In genomic region chr15:70789213-70789612, GRCh38 we compare ENCODE assay signal across 1 cellular context.
A peak's percentile ranks its signal among the peaks of the same experiment; 100 is the strongest.
TF ChIP-seq lines count a peak whose summit lies in the region.

No MANE protein-coding gene starts in this region.

TF ChIP-seq in HEK293, 187 proteins besides CTCF, POLR2A, EP300 and RAD21 (continued from another document):
- TF ChIP-seq ZBTB44 (tag by site-specific recombination; IDR thresholded peaks at IDR 0.05) = no peak
- peak; percentile 99 for TF ChIP-seq EGR2 (tag by site-specific recombination; IDR thresholded peaks at IDR 0.05; ENCODE audit: low read depth)
TF ChIP-seq in HEK293: peak in this region for 5.
